11 cellular contexts compared by ENCODE assay signal in the genomic region with DNA sequence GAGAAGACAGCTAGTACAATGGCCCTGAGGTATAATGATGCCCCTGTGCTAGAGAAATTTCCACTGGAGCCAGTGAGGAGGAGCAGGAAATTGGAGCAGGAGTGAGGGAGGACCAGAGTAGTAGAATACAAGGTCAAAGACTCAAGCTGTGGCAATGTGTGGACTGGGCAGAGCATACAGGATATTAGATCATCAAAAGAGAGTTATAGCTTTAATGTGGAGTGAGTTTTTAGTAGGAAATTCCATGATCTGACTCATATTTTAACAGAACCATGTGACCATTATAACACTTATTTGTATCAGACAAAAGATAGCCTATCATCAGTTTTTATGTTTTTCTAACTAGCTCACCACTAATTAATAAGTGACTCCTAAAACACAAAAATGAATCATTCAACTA.
DNase-seq lines count a peak whose midpoint lies in the region; TF ChIP-seq lines count a peak whose summit lies in the region.
"Had no signal": no experiment of that assay in that cellular context is flagged by ENCODE, and none has a peak within 500 bp of the region (broad histone marks: within the 10 kb centered on the region; RNA-seq: fewer than 3 reads in every experiment).

No MANE protein-coding gene starts in this region.

- H3K4me3 ChIP-seq in smooth muscle cell (no peak overlapping the region), endodermal cell (ENCODE audit: low read length) (no peak overlapping the region)
- H3K4me3 ChIP-seq: tibial nerve had no signal

- peaks cover 29% of the 10 kb centered on the region for H3K9me3 Mint-ChIP-seq in endodermal cell

- DNase-seq in H4 (ENCODE audit: low spot score) (peak; percentile 78), RWPE1 (ENCODE audit: low spot score) (peak; percentile 41), fibroblast of gingiva (ENCODE audit: low read depth) (peak; percentile 53), smooth muscle cell (lab: John Stamatoyannopoulos, UW; ENCODE audit: unreplicated experiment) (no peak), putamen (ENCODE audit: low spot score) (no peak), endodermal cell (no peak), hippocampal formation (lab: John Stamatoyannopoulos, UW) (no peak)
- DNase-seq: activated CD4-positive, alpha-beta T cell treated with anti-CD3 and anti-CD28 coated beads, Interleukin-2, amount 10 ng/mL, durations not matched to agents 7 days and 5 days; erythroblast; NCI-H510A treated with DMSO at 0.1 percent for 48 hours had no signal

- POLR2A ChIA-PET in RWPE1 (lab: Yijun Ruan, JAX; ENCODE audit: low non-redundant PET) = no interaction called here

- no peaks in the 10 kb centered on the region for H3F3A ChIP-seq in smooth muscle cell (ENCODE audit: low read depth)

- no peaks in the 10 kb centered on the region for H3K27me3 ChIP-seq in smooth muscle cell (ENCODE audit: low read depth)
- H3K27me3 ChIP-seq in endodermal cell (ENCODE audit: control insufficient read depth, insufficient read depth, low read length, poor library complexity, severe bottlenecking) = no peaks in the 10 kb centered on the region
- H3K27me3 ChIP-seq: tibial nerve had no signal

- H3K36me3 Mint-ChIP-seq in endodermal cell (ENCODE audit: low read depth) = peaks cover 4% of the 10 kb centered on the region

- H3K4me1 ChIP-seq in smooth muscle cell (ENCODE audit: low read depth) (peaks cover 4% of the 10 kb centered on the region), endodermal cell (ENCODE audit: control insufficient read depth, insufficient read depth, low read length) (no peaks in the 10 kb centered on the region)

- CTCF ChIA-PET in RWPE1 (lab: Yijun Ruan, JAX) = interaction anchor here (0.7 kb wide), 1 partner anchor 263 kb away, joined by 3 read pairs; no protein-coding TSS in a partner anchor

- H3K9me3 ChIP-seq in smooth muscle cell (replicated peaks; ENCODE audit: low read depth) = no peaks in the 10 kb centered on the region
- H3K9me3 ChIP-seq in endodermal cell (ENCODE audit: control insufficient read depth, low read length) = peaks cover 25% of the 10 kb centered on the region

- H3K79me2 ChIP-seq in smooth muscle cell (ENCODE audit: low read depth) = no peaks in the 10 kb centered on the region

- H3K9ac ChIP-seq in smooth muscle cell (ENCODE audit: low read depth) (no peak overlapping the region), endodermal cell (ENCODE audit: extremely low read depth, low read length, poor library complexity, severe bottlenecking) (no peak overlapping the region)

- H2AFZ ChIP-seq in smooth muscle cell (ENCODE audit: low read depth) = no peak overlapping the region

- H3K36me3 ChIP-seq in smooth muscle cell (ENCODE audit: low read depth) (no peaks in the 10 kb centered on the region), endodermal cell (ENCODE audit: control insufficient read depth, insufficient read depth, low read length) (no peaks in the 10 kb centered on the region)
- H3K36me3 ChIP-seq: tibial nerve had no signal

- no peaks in the 10 kb centered on the region for H3K4me1 Mint-ChIP-seq in endodermal cell
- H3K4me1 Mint-ChIP-seq: activated CD4-positive, alpha-beta T cell treated with anti-CD3 and anti-CD28 coated beads, Interleukin-2, amount 10 ng/mL, durations not matched to agents 7 days and 5 days had no signal

- no peak overlapping the region for H3K27ac Mint-ChIP-seq in endodermal cell
- H3K27ac Mint-ChIP-seq: activated CD4-positive, alpha-beta T cell treated with anti-CD3 and anti-CD28 coated beads, Interleukin-2, amount 10 ng/mL, durations not matched to agents 7 days and 5 days had no signal

- no peaks in the 10 kb centered on the region for H3K27me3 Mint-ChIP-seq in endodermal cell (ENCODE audit: insufficient read depth)
- H3K27me3 Mint-ChIP-seq: activated CD4-positive, alpha-beta T cell treated with anti-CD3 and anti-CD28 coated beads, Interleukin-2, amount 10 ng/mL, durations not matched to agents 7 days and 5 days had no signal

- TF ChIP-seq CTCF in RWPE1 (conservative IDR thresholded peaks at IDR 0.05; ENCODE audit: low read depth) (no peak), smooth muscle cell (IDR thresholded peaks at IDR 0.05; ENCODE audit: borderline replicate concordance, insufficient read depth, poor library complexity, severe bottlenecking) (no peak), endodermal cell (conservative IDR thresholded peaks at IDR 0.05) (no peak)

- no peak overlapping the region for H3K4me3 Mint-ChIP-seq in endodermal cell
- H3K4me3 Mint-ChIP-seq: activated CD4-positive, alpha-beta T cell treated with anti-CD3 and anti-CD28 coated beads, Interleukin-2, amount 10 ng/mL, durations not matched to agents 7 days and 5 days had no signal

- H3K4me2 ChIP-seq in smooth muscle cell = no peak overlapping the region

- H4K20me1 ChIP-seq in smooth muscle cell (ENCODE audit: low read depth) = no peaks in the 10 kb centered on the region

- H3K27ac ChIP-seq in RWPE1 (no peak overlapping the region), smooth muscle cell (ENCODE audit: low read depth) (peak overlapping the region; percentile 16), endodermal cell (ENCODE audit: low read depth, low read length) (no peak overlapping the region)

Comparison
In these comparisons a context has a peak if more than half of its experiments do, and no peak if none do; other contexts are left out.
1. DNase-seq: peak in H4 (single experiment), RWPE1 (single experiment) and fibroblast of gingiva (single experiment); none in smooth muscle cell (single experiment), putamen (single experiment), endodermal cell (single experiment) and hippocampal formation (0 of 2).